In genomic region chr7:1473864-1474512, GRCh38 we compare ENCODE assay signal across 8 cellular contexts. TPM values are rescaled to one million over a fixed set of nuclear protein-coding genes. Genes with fewer than 3 reads are reported as not detected.
DNase-seq lines count a peak whose midpoint lies in the region; ATAC-seq and TF ChIP-seq lines count a peak whose summit lies in the region.

No MANE protein-coding gene starts in this region.

- no peak overlapping the region for H2BK20ac ChIP-seq in H9 (ENCODE audit: low read depth, low read length, poor library complexity, severe bottlenecking)

- no peak overlapping the region for H3K4me3 Mint-ChIP-seq in H9

- no peak overlapping the region for H2AFZ ChIP-seq in H9 (ENCODE audit: low read length)

- H4K8ac ChIP-seq in H9 (replicated peaks; ENCODE audit: insufficient read length, low read depth, low read length): no peak overlapping the region

- H3K4ac ChIP-seq in H9 (ENCODE audit: low read depth, low read length): no peak overlapping the region; the same call in 1 of the 2 replicates

- H3K23ac ChIP-seq in H9 (ENCODE audit: insufficient read length, low read depth, low read length): no peak overlapping the region

- no peak overlapping the region for H3K18ac ChIP-seq in H9 (ENCODE audit: insufficient read length, low read depth, low read length)

- H2AK5ac ChIP-seq in H9 (ENCODE audit: insufficient read length, low read length): no peak overlapping the region

- H3K9me3 Mint-ChIP-seq in H9: no peaks in the 10 kb centered on the region

- H3K4me1 Mint-ChIP-seq in H9: peaks cover 0 to 2% of the 10 kb centered on the region in 2 experiments; a peak in 1 of 4 replicates

- WGBS in H9 (ENCODE audit: extremely low coverage, insufficient read length, low lambda C conversion rate): no CpG with 5 or more reads among the region's 37 CpGs

- H3K79me2 ChIP-seq in H9 (ENCODE audit: insufficient read depth, low read length): no peaks in the 10 kb centered on the region

- no peak for ATAC-seq in HG02938 (IDR thresholded peaks at IDR 0.05; ENCODE audit: unreplicated experiment)

- H3K36me3 ChIP-seq in WERI-Rb-1: peaks cover 86% of the 10 kb centered on the region
- peaks cover 62% of the 10 kb centered on the region for H3K36me3 ChIP-seq in brain microvascular endothelial cell (replicated peaks)

- no peak overlapping the region; a peak in 1 of 7 replicates for H3K27ac Mint-ChIP-seq in H9

- no peak overlapping the region for H2BK5ac ChIP-seq in H9 (ENCODE audit: insufficient read length, low read length)

- peak; percentile 96 for DNase-seq in H9
- peak; percentile 85 for DNase-seq in NCI-H2196 treated with DMSO at 0.1 percent for 48 hours (lab: John Stamatoyannopoulos, UW; ENCODE audit: unreplicated experiment)
- DNase-seq in WERI-Rb-1: peak; percentile 89
- peak; percentile 73 for DNase-seq in brain microvascular endothelial cell
- DNase-seq in iPS DF 4.7 (ENCODE audit: extremely low read depth, low spot score): peak; percentile 71
- peak; percentile 78 to 84 for DNase-seq in stimulated activated CD4-positive, alpha-beta T cell treated with anti-CD3 and anti-CD28 coated beads, Interleukin-12 subunit alpha, Interleukin-12 subunit beta, amount 100 ng/mL, for 24 hours (ENCODE audit: low read depth in 2 of 2)

- H3K79me1 ChIP-seq in H9 (ENCODE audit: insufficient read depth, low read depth, low read length, poor library complexity, severe bottlenecking): no peaks in the 10 kb centered on the region

- no peak overlapping the region for H3T11ph ChIP-seq in H9 (ENCODE audit: low read length)

- TF ChIP-seq CTCF in C4-2B (conservative IDR thresholded peaks at IDR 0.05) (peak; percentile 95), H9 (conservative IDR thresholded peaks at IDR 0.05) (peak; percentile 98), WERI-Rb-1 (IDR thresholded peaks at IDR 0.05; ENCODE audit: low read depth, low read length) (peak; percentile 99), brain microvascular endothelial cell (IDR thresholded peaks at IDR 0.05; ENCODE audit: low read depth, low read length, missing control alignments) (peak; percentile 90)

- no peak overlapping the region for H3K56ac ChIP-seq in H9 (ENCODE audit: insufficient read length, low read depth, low read length)

- no peak overlapping the region for H2BK12ac ChIP-seq in H9 (ENCODE audit: insufficient read length, low read depth, low read length)

- no peak overlapping the region for H3K4me3 ChIP-seq in WERI-Rb-1 (ENCODE audit: low read depth, low read length)
- no peak overlapping the region for H3K4me3 ChIP-seq in brain microvascular endothelial cell (ENCODE audit: low read depth, low read length)

- H3K14ac ChIP-seq in H9 (ENCODE audit: insufficient read depth, low read length): no peak overlapping the region; the same call in 1 of the 2 replicates

- no peaks in the 10 kb centered on the region for H3K23me2 ChIP-seq in H9 (ENCODE audit: insufficient read length, low read depth, low read length, poor library complexity, severe bottlenecking)

- no peak overlapping the region for H2BK15ac ChIP-seq in H9 (ENCODE audit: low read depth, low read length)

- no peaks in the 10 kb centered on the region for H4K20me1 ChIP-seq in H9 (ENCODE audit: control insufficient read depth, insufficient read depth, insufficient read length)

- H3K9me3 ChIP-seq in H9 (ENCODE audit: control insufficient read depth, low read depth, low read length) (no peaks in the 10 kb centered on the region), WERI-Rb-1 (ENCODE audit: severe bottlenecking) (no peaks in the 10 kb centered on the region)

- peak overlapping the region; percentile 46 for H3K27ac ChIP-seq in C4-2B
- H3K27ac ChIP-seq in H9 (ENCODE audit: insufficient read length, low read depth, low read length): no peak overlapping the region
- peak overlapping the region; percentile 64 for H3K27ac ChIP-seq in WERI-Rb-1
- no peak overlapping the region for H3K27ac ChIP-seq in brain microvascular endothelial cell

- no peaks in the 10 kb centered on the region for H3K27me3 ChIP-seq in H9 (ENCODE audit: insufficient read depth, low read length)
- H3K27me3 ChIP-seq in WERI-Rb-1 (ENCODE audit: insufficient read depth, low read depth, severe bottlenecking): no peaks in the 10 kb centered on the region
- H3K27me3 ChIP-seq in brain microvascular endothelial cell (replicated peaks): no peaks in the 10 kb centered on the region

- no peak overlapping the region for H4K5ac ChIP-seq in H9 (ENCODE audit: insufficient read length, low read depth, low read length)

- no peaks in the 10 kb centered on the region for H3K27me3 Mint-ChIP-seq in H9 (ENCODE audit: low read depth)

- H3K36me3 Mint-ChIP-seq in H9 (ENCODE audit: insufficient read depth in 1 of 3, low read depth in 3 of 3): peaks cover 2 to 36% (median 31%) of the 10 kb centered on the region in 3 experiments; a peak in 6 of 7 replicates

- no peak overlapping the region for H3K4me2 ChIP-seq in H9 (ENCODE audit: insufficient read depth, insufficient read length, low read length)

- H4K91ac ChIP-seq in H9 (ENCODE audit: insufficient read length, low read depth, low read length): no peak overlapping the region

- no peaks in the 10 kb centered on the region for H3K4me1 ChIP-seq in H9 (ENCODE audit: insufficient read depth, low read length)

- in situ Hi-C loops in brain microvascular endothelial cell (cut with HindIII; ENCODE audit: low pct_ligation_motif_present, low sequenced_read_pairs): no loop called here

- H3K9ac ChIP-seq in H9 (ENCODE audit: extremely low read depth, insufficient read length, low read length): no peak overlapping the region

- H2BK120ac ChIP-seq in H9 (ENCODE audit: low read depth, low read length, poor library complexity, severe bottlenecking): no peak overlapping the region

RNA-seq across cellular contexts. Expression of gene MICALL2, which starts 14.7 kb away (rescaled TPM):
- total RNA-seq in H9 (2021): 7.1 and 8.4 TPM in 2 replicates

RNA-seq across cellular contexts. Expression of gene INTS1, which starts 30.2 kb away (rescaled TPM):
- total RNA-seq in H9 (2021): 133 and 135 TPM in 2 replicates

RNA-seq across cellular contexts. Expression of gene MAFK, which starts 56.5 kb away (rescaled TPM):
- total RNA-seq in H9 (2021): 15.6 and 16.3 TPM in 2 replicates

Comparison
In these comparisons a context has a peak if more than half of its experiments do, and no peak if none do; other contexts are left out.
1. H3K27ac ChIP-seq: peak in C4-2B (single experiment) and WERI-Rb-1 (single experiment); none in H9 (single experiment) and brain microvascular endothelial cell (single experiment).
2. Peak in every context shown above with its lines, with median percentiles within 50 percentile points of each other: CTCF ChIP-seq and DNase-seq.